Comparison of ENCODE assay signal across 30 cellular contexts in the genomic region with DNA sequence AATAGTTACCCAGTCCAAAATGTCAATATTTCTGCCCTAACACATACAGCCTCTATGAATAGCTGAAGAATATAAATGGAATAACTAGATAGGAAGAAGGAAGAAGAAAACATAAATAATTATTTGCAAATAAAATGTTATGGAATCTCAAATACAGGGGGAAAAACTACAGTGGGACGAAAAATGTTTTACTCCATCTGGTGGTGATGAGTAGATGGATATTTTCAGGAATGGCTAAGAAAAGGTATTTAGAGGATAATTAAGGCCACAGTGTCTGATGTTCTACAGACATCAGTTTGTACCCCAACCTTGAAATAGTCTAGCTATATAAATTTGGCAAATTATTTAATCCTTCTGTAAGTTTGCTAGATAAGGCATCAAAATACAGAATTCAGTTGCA.
A peak's percentile ranks its signal among the peaks of the same experiment; 100 is the strongest.
DNase-seq lines count a peak whose midpoint lies in the region; TF ChIP-seq lines count a peak whose summit lies in the region.
"Had no signal": no experiment of that assay in that cellular context is flagged by ENCODE, and none has a peak within 500 bp of the region (broad histone marks: within the 10 kb centered on the region; RNA-seq: fewer than 3 reads in every experiment).

No MANE protein-coding gene starts in this region.

- H3K27me3 Mint-ChIP-seq in osteocyte (ENCODE audit: unreplicated experiment) = peaks cover 4% of the 10 kb centered on the region
- H3K27me3 Mint-ChIP-seq in activated CD4-positive, alpha-beta memory T cell treated with anti-CD3 and anti-CD28 coated beads, Interleukin-2, amount 10 ng/mL, durations not matched to agents 7 days and 5 days = no peaks in the 10 kb centered on the region
- H3K27me3 Mint-ChIP-seq: activated naive CD8-positive, alpha-beta T cell treated with anti-CD3 and anti-CD28 coated beads for 36 hours; activated T-cell treated with anti-CD3 and anti-CD28 coated beads, Interleukin-2, amount 50 U/mL, for 24 hours; central memory CD8-positive, alpha-beta T cell; naive B cell had no signal

- no peak overlapping the region for H3K27ac Mint-ChIP-seq in osteocyte (ENCODE audit: unreplicated experiment)
- H3K27ac Mint-ChIP-seq in activated CD4-positive, alpha-beta memory T cell treated with anti-CD3 and anti-CD28 coated beads, Interleukin-2, amount 10 ng/mL, durations not matched to agents 7 days and 5 days = no peak overlapping the region
- H3K27ac Mint-ChIP-seq: activated naive CD8-positive, alpha-beta T cell treated with anti-CD3 and anti-CD28 coated beads for 36 hours; activated T-cell treated with anti-CD3 and anti-CD28 coated beads, Interleukin-2, amount 50 U/mL, for 24 hours; mesothelial cell of epicardium; naive B cell had no signal

- H3K36me3 Mint-ChIP-seq in osteocyte (ENCODE audit: unreplicated experiment) = no peaks in the 10 kb centered on the region
- no peaks in the 10 kb centered on the region for H3K36me3 Mint-ChIP-seq in activated CD4-positive, alpha-beta memory T cell treated with anti-CD3 and anti-CD28 coated beads, Interleukin-2, amount 10 ng/mL, durations not matched to agents 7 days and 5 days (ENCODE audit: low read depth)
- H3K36me3 Mint-ChIP-seq: activated naive CD8-positive, alpha-beta T cell treated with anti-CD3 and anti-CD28 coated beads for 36 hours; mesothelial cell of epicardium; naive B cell had no signal

- no peak overlapping the region for H3K4me3 ChIP-seq in effector memory CD4-positive, alpha-beta T cell (ENCODE audit: insufficient read depth, low read depth, low read length, poor library complexity, severe bottlenecking)
- H3K4me3 ChIP-seq: ascending aorta; BLaER1 treated with 17β-estradiol and CSF1 and Interleukin-3, amounts not matched to agents 10 nM and 100 nM; heart left ventricle; prostate gland; sigmoid colon; SJSA1; transverse colon had no signal

- H3K4me1 Mint-ChIP-seq in osteocyte (ENCODE audit: unreplicated experiment) = no peaks in the 10 kb centered on the region
- no peaks in the 10 kb centered on the region for H3K4me1 Mint-ChIP-seq in activated CD4-positive, alpha-beta memory T cell treated with anti-CD3 and anti-CD28 coated beads, Interleukin-2, amount 10 ng/mL, durations not matched to agents 7 days and 5 days
- H3K4me1 Mint-ChIP-seq: activated naive CD8-positive, alpha-beta T cell treated with anti-CD3 and anti-CD28 coated beads for 36 hours; central memory CD8-positive, alpha-beta T cell; naive B cell had no signal

- no peaks in the 10 kb centered on the region for H3K9me3 Mint-ChIP-seq in osteocyte (ENCODE audit: unreplicated experiment)
- peaks cover 4% of the 10 kb centered on the region for H3K9me3 Mint-ChIP-seq in activated CD4-positive, alpha-beta memory T cell treated with anti-CD3 and anti-CD28 coated beads, Interleukin-2, amount 10 ng/mL, durations not matched to agents 7 days and 5 days
- H3K9me3 Mint-ChIP-seq: mesothelial cell of epicardium had no signal

- DNase-seq in EH (ENCODE audit: low read depth) (peak; percentile 2), RKO (ENCODE audit: low spot score) (peak; percentile 12), dermis blood vessel endothelial cell (peak; percentile 1), osteocyte (ENCODE audit: extremely low spot score, unreplicated experiment) (no peak), foreskin melanocyte (no peak)
- DNase-seq in effector memory CD4-positive, alpha-beta T cell = no peak
- DNase-seq in activated CD4-positive, alpha-beta memory T cell treated with anti-CD3 and anti-CD28 coated beads, Interleukin-2, amount 10 ng/mL, durations not matched to agents 7 days and 5 days = no peak
- DNase-seq in activated T-cell treated with anti-CD3 and anti-CD28 coated beads, Interleukin-2, amount 50 U/mL, for 48 hours = no peak
- DNase-seq: activated CD4-positive, alpha-beta T cell treated with anti-CD3 and anti-CD28 coated beads for 48 hours; activated gamma-delta T cell; activated naive CD8-positive, alpha-beta T cell treated with anti-CD3 and anti-CD28 coated beads for 36 hours; activated T-cell treated with anti-CD3 and anti-CD28 coated beads, Interleukin-2, amount 50 U/mL, for 24 hours; effector CD4-positive, alpha-beta T cell; GF-D8; GOT3; heart left ventricle; naive B cell; NCI-H1048; NCI-H446 treated with DMSO at 0.1 percent for 48 hours; sigmoid colon; stimulated activated CD4-positive, alpha-beta T cell treated with anti-CD3 and anti-CD28 coated beads, Interleukin-15, amount 100 ng/mL, for 24 hours; stimulated activated CD4-positive, alpha-beta T cell treated with anti-CD3 and anti-CD28 coated beads, Interleukin-4, amount 100 ng/mL, for 4 hours; transverse colon had no signal

- H3K36me3 ChIP-seq in effector memory CD4-positive, alpha-beta T cell (ENCODE audit: control insufficient read depth, insufficient read depth, low read length) = no peaks in the 10 kb centered on the region
- H3K36me3 ChIP-seq: ascending aorta; BLaER1 treated with 17β-estradiol and CSF1 and Interleukin-3, amounts not matched to agents 10 nM and 100 nM; heart left ventricle; prostate gland; sigmoid colon; SJSA1; transverse colon had no signal

- POLR2A ChIA-PET in activated CD4-positive, alpha-beta memory T cell treated with anti-CD3 and anti-CD28 coated beads, Interleukin-2, amount 10 ng/mL, durations not matched to agents 7 days and 5 days (lab: Charles Lee) = no interaction called here

- peak; percentile 36 for TF ChIP-seq CTCF in osteocyte (IDR thresholded peaks at IDR 0.05)

- no peak overlapping the region for H3K27ac ChIP-seq in effector memory CD4-positive, alpha-beta T cell (ENCODE audit: insufficient read depth, low read length, poor library complexity, severe bottlenecking)
- H3K27ac ChIP-seq: ascending aorta; BLaER1 treated with 17β-estradiol and CSF1 and Interleukin-3, amounts not matched to agents 10 nM and 100 nM; epithelial cell of prostate; heart left ventricle; prostate gland; sigmoid colon; SJSA1; transverse colon had no signal

- H3K4me1 ChIP-seq in effector memory CD4-positive, alpha-beta T cell (ENCODE audit: control insufficient read depth, insufficient read depth, low read length, poor library complexity, severe bottlenecking) = no peaks in the 10 kb centered on the region
- H3K4me1 ChIP-seq: ascending aorta; BLaER1 treated with 17β-estradiol and CSF1 and Interleukin-3, amounts not matched to agents 10 nM and 100 nM; heart left ventricle; prostate gland; sigmoid colon; SJSA1; transverse colon had no signal

- H3K27me3 ChIP-seq in effector memory CD4-positive, alpha-beta T cell (replicated peaks; ENCODE audit: control insufficient read depth, insufficient read depth, low read length, poor library complexity, severe bottlenecking) = no peaks in the 10 kb centered on the region
- H3K27me3 ChIP-seq: ascending aorta; BLaER1 treated with 17β-estradiol and CSF1 and Interleukin-3, amounts not matched to agents 10 nM and 100 nM; heart left ventricle; sigmoid colon; SJSA1; transverse colon had no signal

- H3K4me3 Mint-ChIP-seq in osteocyte (ENCODE audit: unreplicated experiment) = no peak overlapping the region
- no peak overlapping the region for H3K4me3 Mint-ChIP-seq in activated CD4-positive, alpha-beta memory T cell treated with anti-CD3 and anti-CD28 coated beads, Interleukin-2, amount 10 ng/mL, durations not matched to agents 7 days and 5 days
- H3K4me3 Mint-ChIP-seq: activated naive CD8-positive, alpha-beta T cell treated with anti-CD3 and anti-CD28 coated beads for 36 hours; activated T-cell treated with anti-CD3 and anti-CD28 coated beads, Interleukin-2, amount 50 U/mL, for 24 hours; central memory CD8-positive, alpha-beta T cell; mesothelial cell of epicardium; naive B cell had no signal

- no peaks in the 10 kb centered on the region for H3K9me3 ChIP-seq in effector memory CD4-positive, alpha-beta T cell (ENCODE audit: control insufficient read depth, low read length)
- H3K9me3 ChIP-seq: ascending aorta; BLaER1 treated with 17β-estradiol and CSF1 and Interleukin-3, amounts not matched to agents 10 nM and 100 nM; heart left ventricle; prostate gland; sigmoid colon; SJSA1; transverse colon had no signal

- CTCF ChIA-PET in activated CD4-positive, alpha-beta memory T cell treated with anti-CD3 and anti-CD28 coated beads, Interleukin-2, amount 10 ng/mL, durations not matched to agents 7 days and 5 days (lab: Charles Lee) = no interaction called here

Comparison
In these comparisons a context has a peak if more than half of its experiments do, and no peak if none do; other contexts are left out.
1. DNase-seq: peak in EH (single experiment), RKO (single experiment) and dermis blood vessel endothelial cell (single experiment); none in osteocyte (single experiment), effector memory CD4-positive, alpha-beta T cell (0 of 3), activated CD4-positive, alpha-beta memory T cell treated with anti-CD3 and anti-CD28 coated beads, Interleukin-2, amount 10 ng/mL, durations not matched to agents 7 days and 5 days (single experiment), activated T-cell treated with anti-CD3 and anti-CD28 coated beads, Interleukin-2, amount 50 U/mL, for 48 hours (0 of 2) and foreskin melanocyte (single experiment).